25 cellular contexts compared by ENCODE assay signal in the genomic region with DNA sequence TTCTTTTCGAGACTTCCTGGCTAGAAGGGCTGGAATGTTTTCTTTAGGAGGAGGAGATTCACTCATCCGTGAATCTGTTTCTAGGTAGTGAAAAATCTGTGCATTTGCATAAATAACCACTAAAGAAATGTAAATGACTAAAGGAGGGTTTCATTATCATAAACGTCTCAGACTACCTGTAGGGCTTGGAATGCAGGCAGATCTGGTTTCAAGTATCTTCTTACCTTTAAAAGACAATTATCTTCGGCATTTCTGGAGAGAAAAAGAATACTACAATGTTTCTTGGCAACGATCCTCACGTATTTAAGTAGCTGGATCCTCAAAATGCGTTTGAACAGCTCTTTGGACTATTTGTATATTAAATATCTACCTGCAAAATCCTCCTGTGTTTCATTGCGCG.
DNase-seq lines count a peak whose midpoint lies in the region; TF ChIP-seq lines count a peak whose summit lies in the region.
"Had no signal": no experiment of that assay in that cellular context is flagged by ENCODE, and none has a peak within 500 bp of the region (broad histone marks: within the 10 kb centered on the region; RNA-seq: fewer than 3 reads in every experiment).

No MANE protein-coding gene starts in this region.

- H2AFZ ChIP-seq in PC-9 (peak overlapping the region; percentile 77), neuronal stem cell (ENCODE audit: low read length) (peak overlapping the region; percentile 80)
- H2AFZ ChIP-seq: GM23248 had no signal

- peaks cover 53% of the 10 kb centered on the region for H3F3A ChIP-seq in PC-9 (ENCODE audit: insufficient read depth, low read depth)

- H3K9ac ChIP-seq in neuronal stem cell (ENCODE audit: low read depth, low read length, poor library complexity), result no peak overlapping the region
- H3K9ac ChIP-seq: GM23248 had no signal

- no peak overlapping the region for H3K23ac ChIP-seq in neuronal stem cell (ENCODE audit: low read depth, low read length, poor library complexity)

- intact Hi-C loops in PC-9 (cut with micrococcal nuclease; ENCODE audit: unreplicated experiment), result loop anchor here (1.0 to 2.0 kb wide), 3 partner anchors 40 to 290 kb away; a partner anchor contains a TSS

- no peaks in the 10 kb centered on the region for H3K36me3 Mint-ChIP-seq in immature natural killer cell
- H3K36me3 Mint-ChIP-seq: brain; CD4-positive, alpha-beta memory T cell; naive thymus-derived CD8-positive, alpha-beta T cell had no signal

- H3K4me1 Mint-ChIP-seq in immature natural killer cell, result no peaks in the 10 kb centered on the region
- H3K4me1 Mint-ChIP-seq: CD4-positive, alpha-beta memory T cell; naive thymus-derived CD8-positive, alpha-beta T cell had no signal

- no peak overlapping the region for H3K4me3 Mint-ChIP-seq in immature natural killer cell
- H3K4me3 Mint-ChIP-seq: brain; CD4-positive, alpha-beta memory T cell; naive thymus-derived CD8-positive, alpha-beta T cell; T-helper 1 cell treated with Interleukin-12 subunit alpha and Interleukin-12 subunit beta and Interleukin-4 antibody, amounts not matched to agents 30 μg/mL and 1 μg/mL, for 36 hours had no signal

- peak; percentile 61 for DNase-seq in H7
- peak in 1 of 2 experiments; percentile 83 for DNase-seq in PC-9
- DNase-seq in iPS DF 19.7 (ENCODE audit: low read depth, low spot score), result peak; percentile 83
- DNase-seq in neuronal stem cell (ENCODE audit: low spot score), result no peak
- no peak for DNase-seq in GM13976 (ENCODE audit: low spot score)
- no peak for DNase-seq in NCI-H1930 (lab: John Stamatoyannopoulos, UW)
- no peak for DNase-seq in WERI-Rb-1
- no peak for DNase-seq in immature natural killer cell
- DNase-seq: activated CD4-positive, alpha-beta T cell treated with anti-CD3 and anti-CD28 coated beads, Interleukin-2, amount 50 U/mL, for 1 hour; CD4-positive, alpha-beta memory T cell; GM23248; head of caudate nucleus; kidney glomerular epithelial cell; mesenchymal stem cell; naive thymus-derived CD8-positive, alpha-beta T cell; NCI-H1092; NCI-H2081 treated with DMSO at 0.1 percent for 48 hours; NCI-H82; stimulated activated CD4-positive, alpha-beta T cell treated with anti-CD3 and anti-CD28 coated beads, Interleukin-4, amount 100 ng/mL, for 1 hour; stimulated activated naive CD8-positive, alpha-beta T cell treated with anti-CD3 and anti-CD28 coated beads, Interleukin-15, Interleukin-2, amounts not matched to agents 100 U/mL and 50 U/mL, for 24 hours had no signal

- H3K14ac ChIP-seq in neuronal stem cell (ENCODE audit: low read length), result no peak overlapping the region

- no TSS peak for BruUV-seq in PC-9 (replicated peaks; lab: Mats Ljungman, UMichigan)

- H2AK5ac ChIP-seq in neuronal stem cell (ENCODE audit: low read depth, low read length), result no peak overlapping the region

- WGBS in neuronal stem cell (ENCODE audit: extremely low coverage in 2 of 2, insufficient read length in 2 of 2, insufficient replicate concordance in 1 of 2), 2 donors, result no CpG with 5 or more reads among the region's 9 CpGs

- no peak overlapping the region for H3K18ac ChIP-seq in neuronal stem cell (ENCODE audit: low read length)

- H3K4me3 ChIP-seq in H7 (ENCODE audit: insufficient read depth, low read depth, low read length) (no peak overlapping the region), PC-9 (peak overlapping the region; percentile 50), neuronal stem cell (ENCODE audit: low read length in 2 of 2) (no peak overlapping the region), WERI-Rb-1 (ENCODE audit: low read depth, low read length) (no peak overlapping the region)
- H3K4me3 ChIP-seq: GM23248, prostate gland, SJSA1, tibial nerve had no signal

- H3K79me1 ChIP-seq in neuronal stem cell (ENCODE audit: low read depth, low read length), result no peaks in the 10 kb centered on the region

- no peaks in the 10 kb centered on the region for H3K9me2 ChIP-seq in PC-9 (ENCODE audit: insufficient read depth)

- no peaks in the 10 kb centered on the region for H3K79me2 ChIP-seq in PC-9 (ENCODE audit: low read depth)

- peaks cover 0 to 7% (median 4%) of the 10 kb centered on the region in 6 donors for H3K9me3 Mint-ChIP-seq in immature natural killer cell
- H3K9me3 Mint-ChIP-seq: CD4-positive, alpha-beta memory T cell; T-helper 1 cell treated with Interleukin-12 subunit alpha and Interleukin-12 subunit beta and Interleukin-4 antibody, amounts not matched to agents 30 μg/mL and 1 μg/mL, for 36 hours had no signal

- H2BK15ac ChIP-seq in neuronal stem cell (ENCODE audit: low read length), result no peak overlapping the region

- no peak overlapping the region for H2BK12ac ChIP-seq in neuronal stem cell (ENCODE audit: low read length)

- CTCF ChIA-PET in PC-9 (lab: Charles Lee), result interaction anchor here (1.3 kb wide), 1 partner anchor 53 kb away, joined by 3 read pairs; no protein-coding TSS in a partner anchor

- peak overlapping the region; percentile 84 for H3K4me2 ChIP-seq in PC-9
- H3K4me2 ChIP-seq in neuronal stem cell (ENCODE audit: insufficient read depth, low read length, poor library complexity, severe bottlenecking), result peak overlapping the region; percentile 19

- TF ChIP-seq CTCF in PC-9 (conservative IDR thresholded peaks at IDR 0.05), result no peak
- TF ChIP-seq CTCF in GM13976 (IDR thresholded peaks at IDR 0.05; ENCODE audit: borderline replicate concordance, control extremely low read depth, extremely low read depth, insufficient read depth, missing control alignments), result no peak
- no peak for TF ChIP-seq CTCF in WERI-Rb-1 (IDR thresholded peaks at IDR 0.05; ENCODE audit: low read depth, low read length)

- POLR2A ChIA-PET in PC-9 (lab: Charles Lee; ENCODE audit: unreplicated experiment), result interaction anchor here (0.6 kb wide), 2 partner anchors 253 to 714 kb away, joined by 4 to 10 read pairs; no protein-coding TSS in a partner anchor

- H3K27me3 ChIP-seq in H7 (ENCODE audit: control insufficient read depth, insufficient read depth, low read length) (no peaks in the 10 kb centered on the region), PC-9 (ENCODE audit: insufficient read depth, low read depth) (no peaks in the 10 kb centered on the region), neuronal stem cell (ENCODE audit: control insufficient read depth in 3 of 3, insufficient read depth in 3 of 3, low read depth in 1 of 3, low read length in 3 of 3) (no peaks in the 10 kb centered on the region), WERI-Rb-1 (ENCODE audit: insufficient read depth, low read depth, severe bottlenecking) (peaks cover 2% of the 10 kb centered on the region)
- H3K27me3 ChIP-seq: SJSA1, tibial nerve had no signal

- no peak overlapping the region for H2BK5ac ChIP-seq in neuronal stem cell (ENCODE audit: low read length)

- H4K91ac ChIP-seq in neuronal stem cell (ENCODE audit: low read depth, low read length, poor library complexity), result no peak overlapping the region

- H3K4ac ChIP-seq in neuronal stem cell (ENCODE audit: low read length), result no peak overlapping the region

- no peaks in the 10 kb centered on the region for H4K20me1 ChIP-seq in PC-9 (ENCODE audit: insufficient read depth)

- H2BK120ac ChIP-seq in neuronal stem cell (ENCODE audit: low read depth, low read length), result no peak overlapping the region

- H3K27ac Mint-ChIP-seq in immature natural killer cell, result no peak overlapping the region
- H3K27ac Mint-ChIP-seq: CD4-positive, alpha-beta memory T cell; naive thymus-derived CD8-positive, alpha-beta T cell; T-helper 1 cell treated with Interleukin-12 subunit alpha and Interleukin-12 subunit beta and Interleukin-4 antibody, amounts not matched to agents 30 μg/mL and 1 μg/mL, for 36 hours had no signal

- no peaks in the 10 kb centered on the region for H3K36me3 ChIP-seq in H7 (replicated peaks; ENCODE audit: control insufficient read depth, insufficient read depth, low read length)
- no peaks in the 10 kb centered on the region for H3K36me3 ChIP-seq in PC-9 (ENCODE audit: low read depth)
- H3K36me3 ChIP-seq in neuronal stem cell (replicated peaks in 1 of 2; ENCODE audit: control insufficient read depth in 2 of 2, insufficient read depth in 2 of 2, low read length in 2 of 2), result no peaks in the 10 kb centered on the region
- H3K36me3 ChIP-seq in WERI-Rb-1, result no peaks in the 10 kb centered on the region
- H3K36me3 ChIP-seq: prostate gland, SJSA1, tibial nerve had no signal

- in situ Hi-C loops in GM13976 (cut with MboI; ENCODE audit: low sequenced_read_pairs, unreplicated experiment), result no loop called here

- peak overlapping the region; percentile 92 for H3K27ac ChIP-seq in PC-9
- H3K27ac ChIP-seq in neuronal stem cell (replicated peaks; ENCODE audit: low read length), result no peak overlapping the region
- no peak overlapping the region for H3K27ac ChIP-seq in WERI-Rb-1
- H3K27ac ChIP-seq: GM23248, prostate gland, SJSA1, tibial nerve had no signal

- H3K4me1 ChIP-seq in PC-9 (replicated peaks; ENCODE audit: insufficient read depth) (peaks cover 58% of the 10 kb centered on the region), neuronal stem cell (ENCODE audit: control insufficient read depth in 2 of 2, insufficient read depth in 1 of 2, low read depth in 1 of 2, low read length in 2 of 2) (peaks cover 13 to 24% of the 10 kb centered on the region in 2 donors)
- H3K4me1 ChIP-seq: prostate gland, SJSA1, tibial nerve had no signal

- no peak overlapping the region for H4K8ac ChIP-seq in neuronal stem cell (ENCODE audit: low read depth, low read length)

- peaks cover 0 to 6% (median 3%) of the 10 kb centered on the region in 3 donors for H3K27me3 Mint-ChIP-seq in immature natural killer cell (ENCODE audit: low read depth in 3 of 3)
- H3K27me3 Mint-ChIP-seq: CD4-positive, alpha-beta memory T cell had no signal

- H3K9me3 ChIP-seq in PC-9 (ENCODE audit: insufficient read depth, low read depth), result no peaks in the 10 kb centered on the region; the same call in 1 of the 2 replicates
- H3K9me3 ChIP-seq in neuronal stem cell (replicated peaks in 1 of 2; ENCODE audit: control insufficient read depth in 2 of 2, insufficient read depth in 1 of 2, low read depth in 1 of 2, low read length in 2 of 2), result no peaks in the 10 kb centered on the region
- no peaks in the 10 kb centered on the region for H3K9me3 ChIP-seq in WERI-Rb-1 (ENCODE audit: severe bottlenecking)
- H3K9me3 ChIP-seq: prostate gland, SJSA1, tibial nerve had no signal

Comparison
In these comparisons a context has a peak if more than half of its experiments do, and no peak if none do; other contexts are left out.
1. DNase-seq: peak in H7 (single experiment) and iPS DF 19.7 (single experiment); none in neuronal stem cell (single experiment), GM13976 (single experiment), NCI-H1930 (0 of 2), WERI-Rb-1 (single experiment) and immature natural killer cell (0 of 3).